ENCODE assay signal across 13 cellular contexts in the genomic region with DNA sequence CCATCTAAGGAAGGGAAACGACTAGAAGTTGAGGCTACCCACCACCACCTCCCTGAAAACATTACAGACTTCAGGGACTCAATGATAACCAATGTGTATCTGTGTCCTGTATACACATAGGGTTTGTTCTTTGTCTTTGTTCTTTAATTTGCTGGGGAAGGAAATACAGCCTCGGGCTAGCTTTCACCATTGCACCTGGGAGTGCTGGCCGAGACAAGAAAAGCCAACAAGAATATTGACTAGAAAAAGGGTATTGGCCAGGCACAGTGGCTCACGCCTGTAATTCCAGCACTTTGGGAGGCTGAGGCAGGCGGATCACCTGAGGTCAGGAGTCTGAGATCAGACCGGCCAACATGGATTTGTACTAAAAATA.
"Had no signal": no experiment of that assay in that cellular context is flagged by ENCODE, and none has a peak within 500 bp of the region (broad histone marks: within the 10 kb centered on the region; RNA-seq: fewer than 3 reads in every experiment).

No MANE protein-coding gene starts in this region.

- H3K9me3 Mint-ChIP-seq: activated naive CD8-positive, alpha-beta T cell treated with anti-CD3 and anti-CD28 coated beads, Interleukin-2, amount 50 U/mL, for 24 hours; dendritic cell treated with granulocyte-macrophage colony-stimulating factor and Interleukin-4, amounts not matched to agents 40 ng/mL and 50 ng/mL, for 4 days; effector memory CD8-positive, alpha-beta T cell; natural killer cell treated with Interleukin-12 subunit alpha and Interleukin-12 subunit beta and Interleukin-15 and Interleukin-18, amount 100 ng/mL, for 72 hours had no signal

- H3K27ac Mint-ChIP-seq: dendritic cell treated with granulocyte-macrophage colony-stimulating factor and Interleukin-4, amounts not matched to agents 40 ng/mL and 50 ng/mL, for 4 days had no signal

- H3K4me1 ChIP-seq: psoas muscle had no signal

- H3K27me3 ChIP-seq: upper lobe of left lung had no signal

- H3K4me3 Mint-ChIP-seq: activated CD8-positive, alpha-beta T cell treated with anti-CD3 and anti-CD28 coated beads, Interleukin-2, amount 10 ng/mL, durations not matched to agents 7 days and 5 days; activated naive CD8-positive, alpha-beta T cell treated with anti-CD3 and anti-CD28 coated beads, Interleukin-2, amount 50 U/mL, for 24 hours; dendritic cell treated with granulocyte-macrophage colony-stimulating factor and Interleukin-4, amounts not matched to agents 40 ng/mL and 50 ng/mL, for 4 days; effector memory CD8-positive, alpha-beta T cell; natural killer cell treated with Interleukin-12 subunit alpha and Interleukin-12 subunit beta and Interleukin-15 and Interleukin-18, amount 100 ng/mL, for 72 hours had no signal

- H3K27me3 Mint-ChIP-seq: activated naive CD8-positive, alpha-beta T cell treated with anti-CD3 and anti-CD28 coated beads, Interleukin-2, amount 50 U/mL, for 24 hours; dendritic cell treated with granulocyte-macrophage colony-stimulating factor and Interleukin-4, amounts not matched to agents 40 ng/mL and 50 ng/mL, for 4 days; effector memory CD8-positive, alpha-beta T cell; natural killer cell treated with Interleukin-12 subunit alpha and Interleukin-12 subunit beta and Interleukin-15 and Interleukin-18, amount 100 ng/mL, for 72 hours had no signal

- DNase-seq: aorta; psoas muscle; stimulated activated naive CD8-positive, alpha-beta T cell treated with anti-CD3 and anti-CD28 coated beads, Interleukin-15, Interleukin-2, amounts not matched to agents 100 U/mL and 50 U/mL, for 24 hours; upper lobe of left lung had no signal

- FAIRE-seq: bronchial epithelial cell, frontal cortex had no signal

- H3K4me3 ChIP-seq: psoas muscle, smooth muscle cell, upper lobe of left lung had no signal

- H3K9me3 ChIP-seq: psoas muscle, upper lobe of left lung had no signal

- H3K27ac ChIP-seq: epithelial cell of prostate, psoas muscle, upper lobe of left lung had no signal
